ENCODE assay signal across 15 cellular contexts in genomic region chr3:76986876-76987513, GRCh38. TPM values are rescaled to one million over a fixed set of nuclear protein-coding genes. Genes with fewer than 3 reads are reported as not detected.
"Had no signal": no experiment of that assay in that cellular context is flagged by ENCODE, and none has a peak within 500 bp of the region (broad histone marks: within the 10 kb centered on the region; RNA-seq: fewer than 3 reads in every experiment).

No MANE protein-coding gene starts in this region.

- H3K4me3 Mint-ChIP-seq: activated B cell treated with CpG ODN at 0.5 μM for 24 hours; activated CD4-positive, alpha-beta T cell treated with anti-CD3 and anti-CD28 coated beads, Interleukin-2, amount 10 ng/mL, durations not matched to agents 24 days and 14 days; activated T-helper 1 cell treated with anti-CD3 and anti-CD28 coated beads, Interleukin-12 subunit alpha, Interleukin-12 subunit beta, Interleukin-2, Interleukin-4 antibody, amounts not matched to agents 30 ng/mL and 10 ng/mL and 1 ng/mL, durations not matched to agents 14 hours and 24 hours and 36 hours; naive thymus-derived CD8-positive, alpha-beta T cell; stimulated activated naive B cell treated with anti-CD40 and anti-IgM and Interleukin-4, amounts not matched to agents 10 μg/mL and 1 μg/mL and 100 μg/mL, for 72 hours had no signal

- H3K9me3 ChIP-seq: mucosa of descending colon, prostate gland had no signal

- H3K4me3 ChIP-seq: cardiac muscle cell, mucosa of descending colon, prostate gland had no signal

- DNase-seq: activated B cell treated with CpG ODN at 0.5 μM for 24 hours; activated CD4-positive, alpha-beta T cell treated with anti-CD3 and anti-CD28 coated beads, Interleukin-2, amount 10 ng/mL, durations not matched to agents 24 days and 14 days; activated naive CD4-positive, alpha-beta T cell treated with Interleukin-2 at 50 U/mL for 16 hours; foreskin melanocyte; left colon; mammary epithelial cell; mucosa of descending colon; naive thymus-derived CD8-positive, alpha-beta T cell; stimulated activated CD4-positive, alpha-beta T cell treated with anti-CD3 and anti-CD28 coated beads, Interleukin-2, amount 100 ng/mL, for 24 hours; stimulated activated naive B cell treated with anti-CD40 and anti-IgM and Interleukin-4, amounts not matched to agents 10 μg/mL and 1 μg/mL and 100 μg/mL, for 72 hours; trophoblast cell had no signal

- ATAC-seq: left colon; mucosa of descending colon; naive thymus-derived CD8-positive, alpha-beta T cell; sciatic nerve; stimulated activated naive B cell treated with anti-CD40 and anti-IgM and Interleukin-4, amounts not matched to agents 10 μg/mL and 1 μg/mL and 100 μg/mL, for 72 hours had no signal

- H3K27ac ChIP-seq: cardiac muscle cell, prostate gland had no signal

- H3K27me3 Mint-ChIP-seq: activated B cell treated with CpG ODN at 0.5 μM for 24 hours; activated CD4-positive, alpha-beta T cell treated with anti-CD3 and anti-CD28 coated beads, Interleukin-2, amount 10 ng/mL, durations not matched to agents 24 days and 14 days; naive thymus-derived CD8-positive, alpha-beta T cell; stimulated activated naive B cell treated with anti-CD40 and anti-IgM and Interleukin-4, amounts not matched to agents 10 μg/mL and 1 μg/mL and 100 μg/mL, for 72 hours had no signal

- H3K27me3 ChIP-seq: cardiac muscle cell had no signal

- H3K9me3 Mint-ChIP-seq: activated CD4-positive, alpha-beta T cell treated with anti-CD3 and anti-CD28 coated beads, Interleukin-2, amount 10 ng/mL, durations not matched to agents 24 days and 14 days; activated T-helper 1 cell treated with anti-CD3 and anti-CD28 coated beads, Interleukin-12 subunit alpha, Interleukin-12 subunit beta, Interleukin-2, Interleukin-4 antibody, amounts not matched to agents 30 ng/mL and 10 ng/mL and 1 ng/mL, durations not matched to agents 14 hours and 24 hours and 36 hours; stimulated activated naive B cell treated with anti-CD40 and anti-IgM and Interleukin-4, amounts not matched to agents 10 μg/mL and 1 μg/mL and 100 μg/mL, for 72 hours had no signal

- H3K36me3 ChIP-seq: cardiac muscle cell, prostate gland had no signal

- H3K4me1 Mint-ChIP-seq: activated B cell treated with CpG ODN at 0.5 μM for 24 hours; activated CD4-positive, alpha-beta T cell treated with anti-CD3 and anti-CD28 coated beads, Interleukin-2, amount 10 ng/mL, durations not matched to agents 24 days and 14 days; naive thymus-derived CD8-positive, alpha-beta T cell; stimulated activated naive B cell treated with anti-CD40 and anti-IgM and Interleukin-4, amounts not matched to agents 10 μg/mL and 1 μg/mL and 100 μg/mL, for 72 hours had no signal

- H3K27ac Mint-ChIP-seq: activated B cell treated with CpG ODN at 0.5 μM for 24 hours; activated CD4-positive, alpha-beta T cell treated with anti-CD3 and anti-CD28 coated beads, Interleukin-2, amount 10 ng/mL, durations not matched to agents 24 days and 14 days; activated T-helper 1 cell treated with anti-CD3 and anti-CD28 coated beads, Interleukin-12 subunit alpha, Interleukin-12 subunit beta, Interleukin-2, Interleukin-4 antibody, amounts not matched to agents 30 ng/mL and 10 ng/mL and 1 ng/mL, durations not matched to agents 14 hours and 24 hours and 36 hours; naive thymus-derived CD8-positive, alpha-beta T cell; stimulated activated naive B cell treated with anti-CD40 and anti-IgM and Interleukin-4, amounts not matched to agents 10 μg/mL and 1 μg/mL and 100 μg/mL, for 72 hours had no signal

- H3K4me1 ChIP-seq: prostate gland had no signal

- H3K36me3 Mint-ChIP-seq: naive thymus-derived CD8-positive, alpha-beta T cell; stimulated activated naive B cell treated with anti-CD40 and anti-IgM and Interleukin-4, amounts not matched to agents 10 μg/mL and 1 μg/mL and 100 μg/mL, for 72 hours had no signal

RNA-seq across cellular contexts. Expression of gene ROBO2, which starts 52.9 kb away (rescaled TPM):
- total RNA-seq: activated B cell treated with CpG ODN at 0.5 μM for 24 hours; activated CD4-positive, alpha-beta T cell treated with anti-CD3 and anti-CD28 coated beads, Interleukin-2, amount 10 ng/mL, durations not matched to agents 24 days and 14 days; activated T-helper 1 cell treated with anti-CD3 and anti-CD28 coated beads, Interleukin-12 subunit alpha, Interleukin-12 subunit beta, Interleukin-2, Interleukin-4 antibody, amounts not matched to agents 30 ng/mL and 10 ng/mL and 1 ng/mL, durations not matched to agents 14 hours and 24 hours and 36 hours; naive thymus-derived CD8-positive, alpha-beta T cell had no signal
- polyA plus RNA-seq: mammary epithelial cell; naive thymus-derived CD8-positive, alpha-beta T cell had no signal
